ENCODE assay signal across 8 cellular contexts in genomic region chr17:42517516-42517915, GRCh38. TPM values are rescaled to one million over a fixed set of nuclear protein-coding genes. Genes with fewer than 3 reads are reported as not detected.
DNase-seq lines count a peak whose midpoint lies in the region; ATAC-seq and TF ChIP-seq lines count a peak whose summit lies in the region.

No MANE protein-coding gene starts in this region.

- peak; percentile 47 for ATAC-seq in HG03175 (IDR thresholded peaks at IDR 0.05; ENCODE audit: unreplicated experiment)
- ATAC-seq in Panc1: peak; percentile 75
- ATAC-seq in activated T-cell treated with anti-CD3 and anti-CD28 coated beads, Interleukin-2, amount 50 U/mL, for 4 hours: peak; percentile 91 to 92
- peak; percentile 70 to 84 for ATAC-seq in natural killer cell treated with Interleukin-12 subunit alpha and Interleukin-12 subunit beta and Interleukin-15 and Interleukin-18, amount 100 ng/mL, for 72 hours
- peak; percentile 76 to 81 for ATAC-seq in stimulated activated naive B cell treated with anti-CD40 and anti-IgM and Interleukin-4, amounts not matched to agents 10 μg/mL and 1 μg/mL and 100 μg/mL, for 72 hours (replicated peaks)
- ATAC-seq in HG02870 (IDR thresholded peaks at IDR 0.05; ENCODE audit: unreplicated experiment): no peak

- CTCF ChIA-PET in Panc1 (lab: Charles Lee): interaction anchor here (0.6 to 1.3 kb wide), 3 partner anchors 10 to 203 kb away, joined by 5 read pairs; partner anchors contain the start of gene CAVIN1

- no TSS peak for BruUV-seq in Panc1 (replicated peaks; lab: Mats Ljungman, UMichigan)

- H3K27me3 Mint-ChIP-seq in activated T-cell treated with anti-CD3 and anti-CD28 coated beads, Interleukin-2, amount 50 U/mL, for 4 hours (ENCODE audit: low read depth): no peaks in the 10 kb centered on the region
- peaks cover 30 to 37% of the 10 kb centered on the region in 2 donors for H3K27me3 Mint-ChIP-seq in natural killer cell treated with Interleukin-12 subunit alpha and Interleukin-12 subunit beta and Interleukin-15 and Interleukin-18, amount 100 ng/mL, for 72 hours
- no peaks in the 10 kb centered on the region for H3K27me3 Mint-ChIP-seq in stimulated activated naive B cell treated with anti-CD40 and anti-IgM and Interleukin-4, amounts not matched to agents 10 μg/mL and 1 μg/mL and 100 μg/mL, for 72 hours

- intact Hi-C loops in Panc1 (cut with micrococcal nuclease; ENCODE audit: unreplicated experiment) (no loop called here), esophagus muscularis mucosa (cut with DNase I) (loop anchor here (5.0 kb wide), 2 partner anchors 90 to 195 kb away; no protein-coding TSS in a partner anchor)

- H3K4me1 ChIP-seq in Panc1 (ENCODE audit: control insufficient read depth, insufficient read depth, low read length): peaks cover 60% of the 10 kb centered on the region
- peaks cover 76 to 94% (median 84%) of the 10 kb centered on the region in 4 donors for H3K4me1 ChIP-seq in esophagus muscularis mucosa

- TF ChIP-seq CTCF in Panc1 (IDR thresholded peaks at IDR 0.05) (peak; percentile 88), esophagus muscularis mucosa (IDR thresholded peaks at IDR 0.05) (peak in 2 of 3 experiments; percentile 98 to 99)

- H3K9me3 Mint-ChIP-seq in activated T-cell treated with anti-CD3 and anti-CD28 coated beads, Interleukin-2, amount 50 U/mL, for 4 hours: no peaks in the 10 kb centered on the region
- H3K9me3 Mint-ChIP-seq in natural killer cell treated with Interleukin-12 subunit alpha and Interleukin-12 subunit beta and Interleukin-15 and Interleukin-18, amount 100 ng/mL, for 72 hours: no peaks in the 10 kb centered on the region
- H3K9me3 Mint-ChIP-seq in stimulated activated naive B cell treated with anti-CD40 and anti-IgM and Interleukin-4, amounts not matched to agents 10 μg/mL and 1 μg/mL and 100 μg/mL, for 72 hours: no peaks in the 10 kb centered on the region

- POLR2A ChIA-PET in Panc1 (lab: Charles Lee): no interaction called here

- H3K4me3 Mint-ChIP-seq in activated T-cell treated with anti-CD3 and anti-CD28 coated beads, Interleukin-2, amount 50 U/mL, for 4 hours: no peak overlapping the region
- H3K4me3 Mint-ChIP-seq in natural killer cell treated with Interleukin-12 subunit alpha and Interleukin-12 subunit beta and Interleukin-15 and Interleukin-18, amount 100 ng/mL, for 72 hours: no peak overlapping the region
- no peak overlapping the region for H3K4me3 Mint-ChIP-seq in stimulated activated naive B cell treated with anti-CD40 and anti-IgM and Interleukin-4, amounts not matched to agents 10 μg/mL and 1 μg/mL and 100 μg/mL, for 72 hours

- no peaks in the 10 kb centered on the region for H3K36me3 ChIP-seq in Panc1 (ENCODE audit: control insufficient read depth, insufficient read depth, low read length)
- peaks cover 7 to 47% (median 25%) of the 10 kb centered on the region in 4 donors for H3K36me3 ChIP-seq in esophagus muscularis mucosa

- H3K27ac Mint-ChIP-seq in natural killer cell treated with Interleukin-12 subunit alpha and Interleukin-12 subunit beta and Interleukin-15 and Interleukin-18, amount 100 ng/mL, for 72 hours: no peak overlapping the region
- no peak overlapping the region for H3K27ac Mint-ChIP-seq in stimulated activated naive B cell treated with anti-CD40 and anti-IgM and Interleukin-4, amounts not matched to agents 10 μg/mL and 1 μg/mL and 100 μg/mL, for 72 hours

- DNase-seq in C1 segment of cervical spinal cord (lab: John Stamatoyannopoulos, UW) (peak in 12 of 14 donors; percentile 18 to 77 (median 60)), Panc1 (ENCODE audit: low read depth, low spot score) (no peak), esophagus muscularis mucosa (ENCODE audit: extremely low spot score) (peak; percentile 98)
- DNase-seq in activated T-cell treated with anti-CD3 and anti-CD28 coated beads, Interleukin-2, amount 50 U/mL, for 4 hours: peak; percentile 81
- DNase-seq in natural killer cell treated with Interleukin-12 subunit alpha and Interleukin-12 subunit beta and Interleukin-15 and Interleukin-18, amount 100 ng/mL, for 72 hours (ENCODE audit: low spot score): peak; percentile 82
- peak; percentile 62 for DNase-seq in stimulated activated naive B cell treated with anti-CD40 and anti-IgM and Interleukin-4, amounts not matched to agents 10 μg/mL and 1 μg/mL and 100 μg/mL, for 72 hours

- in situ Hi-C loops in Panc1 (cut with HindIII; ENCODE audit: low pct_unique_long_range_greater_than_20kb, low sequenced_read_pairs): no loop called here

- peak overlapping the region; percentile 97 for H3K27ac ChIP-seq in Panc1 (ENCODE audit: low read length)
- peak overlapping the region; percentile 94 to 98 (median 96) for H3K27ac ChIP-seq in esophagus muscularis mucosa (replicated peaks in 1 of 4)

- TF ChIP-seq EP300 in esophagus muscularis mucosa (IDR thresholded peaks at IDR 0.05): no peak

- H3K27me3 ChIP-seq in Panc1 (ENCODE audit: control insufficient read depth, insufficient read depth, low read length) (no peaks in the 10 kb centered on the region), esophagus muscularis mucosa (no peaks in the 10 kb centered on the region)

- peaks cover 2% of the 10 kb centered on the region for H3K4me1 Mint-ChIP-seq in activated T-cell treated with anti-CD3 and anti-CD28 coated beads, Interleukin-2, amount 50 U/mL, for 4 hours (ENCODE audit: low read depth)
- peaks cover 5 to 18% of the 10 kb centered on the region in 2 donors for H3K4me1 Mint-ChIP-seq in natural killer cell treated with Interleukin-12 subunit alpha and Interleukin-12 subunit beta and Interleukin-15 and Interleukin-18, amount 100 ng/mL, for 72 hours (ENCODE audit: low read depth in 2 of 2)
- peaks cover 16 to 37% of the 10 kb centered on the region in 2 donors for H3K4me1 Mint-ChIP-seq in stimulated activated naive B cell treated with anti-CD40 and anti-IgM and Interleukin-4, amounts not matched to agents 10 μg/mL and 1 μg/mL and 100 μg/mL, for 72 hours

- WGBS in esophagus muscularis mucosa: 6% methylated on average over 9 of the region's 9 CpGs

- H3K4me3 ChIP-seq in Panc1 (ENCODE audit: low read depth in 2 of 2, low read length in 2 of 2): no peak overlapping the region
- no peak overlapping the region for H3K4me3 ChIP-seq in esophagus muscularis mucosa

- H3K36me3 Mint-ChIP-seq in activated T-cell treated with anti-CD3 and anti-CD28 coated beads, Interleukin-2, amount 50 U/mL, for 4 hours (ENCODE audit: insufficient read depth): peaks cover 10% of the 10 kb centered on the region
- H3K36me3 Mint-ChIP-seq in natural killer cell treated with Interleukin-12 subunit alpha and Interleukin-12 subunit beta and Interleukin-15 and Interleukin-18, amount 100 ng/mL, for 72 hours: no peaks in the 10 kb centered on the region
- peaks cover 56 to 73% of the 10 kb centered on the region in 2 donors for H3K36me3 Mint-ChIP-seq in stimulated activated naive B cell treated with anti-CD40 and anti-IgM and Interleukin-4, amounts not matched to agents 10 μg/mL and 1 μg/mL and 100 μg/mL, for 72 hours

- no peaks in the 10 kb centered on the region for H3K9me3 ChIP-seq in Panc1 (ENCODE audit: control insufficient read depth, insufficient read depth, low read depth, low read length)
- no peaks in the 10 kb centered on the region for H3K9me3 ChIP-seq in esophagus muscularis mucosa

- TF ChIP-seq POLR2A in esophagus muscularis mucosa (IDR thresholded peaks at IDR 0.05; ENCODE audit: low read depth): no peak

RNA-seq across cellular contexts. Expression of gene NAGLU, which starts 18.5 kb away (rescaled TPM):
- total RNA-seq in Panc1 (2021; ENCODE audit: unreplicated experiment) (33.5 TPM), esophagus muscularis mucosa (10 to 100 TPM; 27.8 to 36.6 (median 31.8) TPM)
- polyA plus RNA-seq in Panc1 (2012; ENCODE audit: insufficient read length): 26.0 TPM
- 10 to 100 TPM; 11.6 to 12.9 (median 12.0) TPM for total RNA-seq in activated T-cell treated with anti-CD3 and anti-CD28 coated beads, Interleukin-2, amount 50 U/mL, for 4 hours
- 10 to 100 TPM; 18.1 to 19.3 TPM for total RNA-seq in natural killer cell treated with Interleukin-12 subunit alpha and Interleukin-12 subunit beta and Interleukin-15 and Interleukin-18, amount 100 ng/mL, for 72 hours

RNA-seq across cellular contexts. Expression of gene HSD17B1, which starts 35.2 kb away (rescaled TPM):
- total RNA-seq in Panc1 (2021; ENCODE audit: unreplicated experiment): 5.4 TPM
- polyA plus RNA-seq in Panc1 (2012; ENCODE audit: insufficient read length): 11.6 TPM
- total RNA-seq in activated T-cell treated with anti-CD3 and anti-CD28 coated beads, Interleukin-2, amount 50 U/mL, for 4 hours: under 1 TPM; 0.10 to 0.53 (median 0.33) TPM
- total RNA-seq in esophagus muscularis mucosa: 1 to 10 TPM in 1 of 4 donors, under 1 TPM in 3; 0.13 to 2.5 (median 0.62) TPM
- 1 to 10 TPM in 1 of 2 donors, under 1 TPM in 1; 0.71 to 1.6 TPM for total RNA-seq in natural killer cell treated with Interleukin-12 subunit alpha and Interleukin-12 subunit beta and Interleukin-15 and Interleukin-18, amount 100 ng/mL, for 72 hours

RNA-seq across cellular contexts. Expression of gene COASY, which starts 44.4 kb away (rescaled TPM):
- total RNA-seq in Panc1 (2021; ENCODE audit: unreplicated experiment) (76.7 TPM), esophagus muscularis mucosa (10 to 100 TPM; 13.4 to 27.5 (median 22.4) TPM)
- polyA plus RNA-seq in Panc1 (2012; ENCODE audit: insufficient read length): 71.8 TPM
- total RNA-seq in activated T-cell treated with anti-CD3 and anti-CD28 coated beads, Interleukin-2, amount 50 U/mL, for 4 hours: 100 to 1,000 TPM in 2 of 3 donors, 10 to 100 TPM in 1; 98.8 to 110 (median 105) TPM
- 100 to 1,000 TPM in 1 of 2 donors, 10 to 100 TPM in 1; 83.4 to 126 TPM for total RNA-seq in natural killer cell treated with Interleukin-12 subunit alpha and Interleukin-12 subunit beta and Interleukin-15 and Interleukin-18, amount 100 ng/mL, for 72 hours

RNA-seq across cellular contexts. Expression of gene MLX, which starts 49.4 kb away (rescaled TPM):
- total RNA-seq in Panc1 (2021; ENCODE audit: unreplicated experiment) (35.8 TPM), esophagus muscularis mucosa (10 to 100 TPM; 24.9 to 34.5 (median 29.3) TPM)
- 42.3 TPM for polyA plus RNA-seq in Panc1 (2012; ENCODE audit: insufficient read length)
- 10 to 100 TPM; 69.3 to 90.1 (median 77.7) TPM for total RNA-seq in activated T-cell treated with anti-CD3 and anti-CD28 coated beads, Interleukin-2, amount 50 U/mL, for 4 hours
- 10 to 100 TPM; 66.8 to 68.4 TPM for total RNA-seq in natural killer cell treated with Interleukin-12 subunit alpha and Interleukin-12 subunit beta and Interleukin-15 and Interleukin-18, amount 100 ng/mL, for 72 hours

RNA-seq across cellular contexts. Expression of gene ATP6V0A1, which starts 58.8 kb away (rescaled TPM):
- total RNA-seq in Panc1 (2021; ENCODE audit: unreplicated experiment) (53.4 TPM), esophagus muscularis mucosa (10 to 100 TPM; 51.9 to 74.9 (median 63.9) TPM)
- 42.5 TPM for polyA plus RNA-seq in Panc1 (2012; ENCODE audit: insufficient read length)
- 10 to 100 TPM; 12.8 to 18.0 (median 14.4) TPM for total RNA-seq in activated T-cell treated with anti-CD3 and anti-CD28 coated beads, Interleukin-2, amount 50 U/mL, for 4 hours
- total RNA-seq in natural killer cell treated with Interleukin-12 subunit alpha and Interleukin-12 subunit beta and Interleukin-15 and Interleukin-18, amount 100 ng/mL, for 72 hours: 10 to 100 TPM in 1 of 2 donors, 1 to 10 TPM in 1; 6.7 to 13.9 TPM
